Comparison of ENCODE assay signal across 8 cellular contexts in genomic region chr1:248873409-248873992, GRCh38. TPM values are rescaled to one million over a fixed set of nuclear protein-coding genes. Genes with fewer than 3 reads are reported as not detected.
DNase-seq lines count a peak whose midpoint lies in the region; ATAC-seq, FAIRE-seq and TF ChIP-seq lines count a peak whose summit lies in the region.

No MANE protein-coding gene starts in this region.

- intact Hi-C loops in Right ventricle myocardium superior (cut with DNase I) (no loop called here), pancreas (cut with DNase I) (no loop called here), tibial artery (cut with DNase I; ENCODE audit: low total_unique reads) (no loop called here)

- H3K4me1 ChIP-seq in pancreas (peaks cover 0 to 3% (median 0%) of the 10 kb centered on the region in 3 donors), tibial artery (peaks cover 0 to 8% (median 0%) of the 10 kb centered on the region in 4 donors)

- peaks cover 24% of the 10 kb centered on the region for H3K4me1 Mint-ChIP-seq in activated naive CD8-positive, alpha-beta T cell treated with anti-CD3 and anti-CD28 coated beads for 36 hours

- peak overlapping the region; percentile 94 for H3K27ac Mint-ChIP-seq in activated naive CD8-positive, alpha-beta T cell treated with anti-CD3 and anti-CD28 coated beads for 36 hours

- H3K4me3 Mint-ChIP-seq in activated naive CD8-positive, alpha-beta T cell treated with anti-CD3 and anti-CD28 coated beads for 36 hours, result peak overlapping the region; percentile 90

- H3K36me3 Mint-ChIP-seq in activated naive CD8-positive, alpha-beta T cell treated with anti-CD3 and anti-CD28 coated beads for 36 hours, result peaks cover 8% of the 10 kb centered on the region

- H3K9me3 Mint-ChIP-seq in activated naive CD8-positive, alpha-beta T cell treated with anti-CD3 and anti-CD28 coated beads for 36 hours, result peaks cover 3% of the 10 kb centered on the region

- H3K27me3 ChIP-seq in pancreas (no peaks in the 10 kb centered on the region), tibial artery (no peaks in the 10 kb centered on the region)

- TF ChIP-seq CTCF in pancreas (IDR thresholded peaks at IDR 0.05) (no peak), tibial artery (IDR thresholded peaks at IDR 0.05) (no peak)

- ATAC-seq in HG02623 (IDR thresholded peaks at IDR 0.05; ENCODE audit: unreplicated experiment), result peak; percentile 74
- peak; percentile 87 for ATAC-seq in SK-N-SH treated with all-trans-retinoic acid at 6 μM for 48 hours
- ATAC-seq in Right ventricle myocardium superior (ENCODE audit: poor library complexity), result peak; percentile 96
- ATAC-seq in pancreas, result peak; percentile 89 to 97 (median 90)

- H3K27me3 Mint-ChIP-seq in activated naive CD8-positive, alpha-beta T cell treated with anti-CD3 and anti-CD28 coated beads for 36 hours, result peaks cover 11% of the 10 kb centered on the region

- peak overlapping the region; percentile 88 to 94 (median 90) for H3K27ac ChIP-seq in pancreas
- peak overlapping the region; percentile 92 to 94 for H3K27ac ChIP-seq in tibial artery

- H3K9me3 ChIP-seq in pancreas (no peaks in the 10 kb centered on the region), tibial artery (no peaks in the 10 kb centered on the region)

- no peak for FAIRE-seq in pancreas (lab: Jason Lieb, UNC)

- H3K4me3 ChIP-seq in GM08714 (ENCODE audit: low read length), result peak overlapping the region; percentile 72
- H3K4me3 ChIP-seq in pancreas, result peak overlapping the region; percentile 31 to 46 (median 40)
- H3K4me3 ChIP-seq in tibial artery, result peak overlapping the region; percentile 60 to 63

- no peaks in the 10 kb centered on the region for H3K36me3 ChIP-seq in pancreas
- no peaks in the 10 kb centered on the region for H3K36me3 ChIP-seq in tibial artery

- DNase-seq in NCI-H1092 treated with DMSO at 0.1 percent for 48 hours (lab: John Stamatoyannopoulos, UW), result peak; percentile 98
- DNase-seq in activated naive CD8-positive, alpha-beta T cell treated with anti-CD3 and anti-CD28 coated beads for 36 hours, result peak; percentile 94
- peak; percentile 95 for DNase-seq in Right ventricle myocardium superior
- DNase-seq in pancreas, result peak; percentile 90 to 99 (median 96)
- peak; percentile 94 to 97 for DNase-seq in tibial artery

- WGBS in pancreas, 2 donors, result 0 to 1% methylated on average over 41 of the region's 41 CpGs

TF ChIP-seq in SK-N-SH treated with all-trans-retinoic acid at 6 μM for 48 hours, 23 proteins besides CTCF, POLR2A, EP300 and RAD21:
- TF ChIP-seq ESRRG (CRISPR knock-in tag; IDR thresholded peaks at IDR 0.05) (no peak), BACH2 (CRISPR knock-in tag; IDR thresholded peaks at IDR 0.05; ENCODE audit: borderline replicate concordance) (no peak), TSHZ2 (CRISPR knock-in tag; IDR thresholded peaks at IDR 0.05) (no peak), SNAI2 (CRISPR knock-in tag; IDR thresholded peaks at IDR 0.05) (no peak), ZC3H10 (CRISPR knock-in tag; IDR thresholded peaks at IDR 0.05) (no peak), ZFP3 (CRISPR knock-in tag; IDR thresholded peaks at IDR 0.05) (no peak), ZFP30 (CRISPR knock-in tag; IDR thresholded peaks at IDR 0.05) (no peak)
- TF ChIP-seq, protein P1, sequence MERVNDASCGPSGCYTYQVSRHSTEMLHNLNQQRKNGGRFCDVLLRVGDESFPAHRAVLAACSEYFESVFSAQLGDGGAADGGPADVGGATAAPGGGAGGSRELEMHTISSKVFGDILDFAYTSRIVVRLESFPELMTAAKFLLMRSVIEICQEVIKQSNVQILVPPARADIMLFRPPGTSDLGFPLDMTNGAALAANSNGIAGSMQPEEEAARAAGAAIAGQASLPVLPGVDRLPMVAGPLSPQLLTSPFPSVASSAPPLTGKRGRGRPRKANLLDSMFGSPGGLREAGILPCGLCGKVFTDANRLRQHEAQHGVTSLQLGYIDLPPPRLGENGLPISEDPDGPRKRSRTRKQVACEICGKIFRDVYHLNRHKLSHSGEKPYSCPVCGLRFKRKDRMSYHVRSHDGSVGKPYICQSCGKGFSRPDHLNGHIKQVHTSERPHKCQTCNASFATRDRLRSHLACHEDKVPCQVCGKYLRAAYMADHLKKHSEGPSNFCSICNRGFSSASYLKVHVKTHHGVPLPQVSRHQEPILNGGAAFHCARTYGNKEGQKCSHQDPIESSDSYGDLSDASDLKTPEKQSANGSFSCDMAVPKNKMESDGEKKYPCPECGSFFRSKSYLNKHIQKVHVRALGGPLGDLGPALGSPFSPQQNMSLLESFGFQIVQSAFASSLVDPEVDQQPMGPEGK (CRISPR knock-in tag; IDR thresholded peaks at IDR 0.05; ENCODE audit: borderline replicate concordance), result no peak
- TF ChIP-seq, protein P2, sequence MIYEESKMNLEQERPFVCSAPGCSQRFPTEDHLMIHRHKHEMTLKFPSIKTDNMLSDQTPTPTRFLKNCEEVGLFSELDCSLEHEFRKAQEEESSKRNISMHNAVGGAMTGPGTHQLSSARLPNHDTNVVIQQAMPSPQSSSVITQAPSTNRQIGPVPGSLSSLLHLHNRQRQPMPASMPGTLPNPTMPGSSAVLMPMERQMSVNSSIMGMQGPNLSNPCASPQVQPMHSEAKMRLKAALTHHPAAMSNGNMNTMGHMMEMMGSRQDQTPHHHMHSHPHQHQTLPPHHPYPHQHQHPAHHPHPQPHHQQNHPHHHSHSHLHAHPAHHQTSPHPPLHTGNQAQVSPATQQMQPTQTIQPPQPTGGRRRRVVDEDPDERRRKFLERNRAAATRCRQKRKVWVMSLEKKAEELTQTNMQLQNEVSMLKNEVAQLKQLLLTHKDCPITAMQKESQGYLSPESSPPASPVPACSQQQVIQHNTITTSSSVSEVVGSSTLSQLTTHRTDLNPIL (CRISPR knock-in tag; IDR thresholded peaks at IDR 0.05; ENCODE audit: low read depth), result no peak

RNA-seq across cellular contexts. Expression of gene ZNF692, which starts 14.6 kb away (rescaled TPM):
- 10 to 100 TPM; 59.1 to 62.2 TPM for total RNA-seq in activated naive CD8-positive, alpha-beta T cell treated with anti-CD3 and anti-CD28 coated beads for 36 hours
- total RNA-seq in Right ventricle myocardium superior, result 20.4 TPM
- 10 to 100 TPM; 11.9 to 36.5 (median 21.3) TPM for total RNA-seq in pancreas
- 100 to 1,000 TPM; 191 to 233 TPM for polyA plus RNA-seq in pancreas

RNA-seq across cellular contexts. Expression of gene PGBD2, which starts 32.5 kb away (rescaled TPM):
- total RNA-seq in activated naive CD8-positive, alpha-beta T cell treated with anti-CD3 and anti-CD28 coated beads for 36 hours, result 1 to 10 TPM; 3.6 to 4.4 TPM
- 2.8 TPM for total RNA-seq in Right ventricle myocardium superior
- 1 to 10 TPM; 2.2 to 7.5 (median 4.0) TPM for total RNA-seq in pancreas
- polyA plus RNA-seq in pancreas, result 1 to 10 TPM; 5.8 to 6.9 TPM

RNA-seq across cellular contexts. Expression of gene ZNF672, which starts 35.5 kb away (rescaled TPM):
- total RNA-seq in activated naive CD8-positive, alpha-beta T cell treated with anti-CD3 and anti-CD28 coated beads for 36 hours, result 10 to 100 TPM; 46.4 to 48.0 TPM
- total RNA-seq in Right ventricle myocardium superior (41.7 TPM), pancreas (10 to 100 TPM; 13.0 to 22.6 (median 15.5) TPM)
- 10 to 100 TPM in 1 of 2 donors, 1 to 10 TPM in 1; 9.7 to 16.0 TPM for polyA plus RNA-seq in pancreas

RNA-seq across cellular contexts. Expression of gene SH3BP5L, which starts 47.8 kb away (rescaled TPM):
- total RNA-seq in activated naive CD8-positive, alpha-beta T cell treated with anti-CD3 and anti-CD28 coated beads for 36 hours, result 10 to 100 TPM; 15.9 to 16.8 TPM
- total RNA-seq in Right ventricle myocardium superior (19.8 TPM), pancreas (10 to 100 TPM in 1 of 6 donors, 1 to 10 TPM in 5; 6.1 to 15.7 (median 7.6) TPM)
- polyA plus RNA-seq in pancreas, result 10 to 100 TPM; 13.6 to 15.8 TPM

Comparison
In these comparisons a context has a peak if more than half of its experiments do, and no peak if none do; other contexts are left out.
1. Peak in every context shown above with its lines: DNase-seq, ATAC-seq, H3K4me3 ChIP-seq and H3K27ac ChIP-seq.